4 cellular contexts compared by ENCODE assay signal in genomic region chr1:74253243-74253824, GRCh38. TPM values are rescaled to one million over a fixed set of nuclear protein-coding genes. Genes with fewer than 3 reads are reported as not detected.
"Had no signal": no experiment of that assay in that cellular context is flagged by ENCODE, and none has a peak within 500 bp of the region (broad histone marks: within the 10 kb centered on the region; RNA-seq: fewer than 3 reads in every experiment).

No MANE protein-coding gene starts in this region.

RNA-seq across cellular contexts. Expression of gene TNNI3K, which starts 18.1 kb away (rescaled TPM):
- total RNA-seq: glomerular endothelial cell, hepatocyte, left lobe of liver, mammary epithelial cell had no signal

RNA-seq across cellular contexts. Expression of gene LRRIQ3, which starts 55.4 kb away (rescaled TPM):
- total RNA-seq: glomerular endothelial cell had no signal
